In genomic region chr6:107310362-107310761, GRCh38 we compare ENCODE assay signal across 28 cellular contexts.
"Had no signal": no experiment of that assay in that cellular context is flagged by ENCODE, and none has a peak within 500 bp of the region (broad histone marks: within the 10 kb centered on the region; RNA-seq: fewer than 3 reads in every experiment).

No MANE protein-coding gene starts in this region.

- H3K27me3 Mint-ChIP-seq: natural killer cell treated with Interleukin-12 subunit alpha and Interleukin-12 subunit beta and Interleukin-15 and Interleukin-18, amount 100 ng/mL, for 72 hours; progenitor cell of endocrine pancreas; stimulated activated naive B cell treated with anti-CD40 and anti-IgM and Interleukin-4, amounts not matched to agents 10 μg/mL and 1 μg/mL and 100 μg/mL, for 72 hours; stimulated activated naive CD8-positive, alpha-beta T cell treated with anti-CD3 and anti-CD28 coated beads, Interleukin-15, Interleukin-2, amounts not matched to agents 100 ng/mL and 50 ng/mL, for 24 hours had no signal

- H3K27ac ChIP-seq: ovary, parathyroid adenoma, psoas muscle, right lobe of liver, sigmoid colon, stomach, thoracic aorta, thyroid gland, tibial nerve, upper lobe of left lung, vagina had no signal

- H3K4me3 ChIP-seq: ovary, psoas muscle, right lobe of liver, sigmoid colon, stomach, thoracic aorta, thyroid gland, tibial nerve, upper lobe of left lung, vagina had no signal

- H2AFZ ChIP-seq: parathyroid adenoma had no signal

- H3K4me1 ChIP-seq: parathyroid adenoma, psoas muscle, vagina had no signal

- H3K27me3 ChIP-seq: ovary, right lobe of liver, sigmoid colon, stomach, thyroid gland, tibial nerve, upper lobe of left lung, vagina had no signal

- H3K36me3 ChIP-seq: ovary, right lobe of liver, sigmoid colon, stomach, thoracic aorta, thyroid gland, tibial nerve, upper lobe of left lung, vagina had no signal

- ATAC-seq: natural killer cell treated with Interleukin-12 subunit alpha and Interleukin-12 subunit beta and Interleukin-15 and Interleukin-18, amount 100 ng/mL, for 72 hours; psoas muscle; right cardiac atrium; right lobe of liver; stimulated activated effector memory CD8-positive, alpha-beta T cell treated with anti-CD3 and anti-CD28 coated beads, Interleukin-12 subunit alpha, Interleukin-12 subunit beta, amount 100 ng/mL, for 72 hours; stimulated activated naive B cell treated with anti-CD40 and anti-IgM and Interleukin-4, amounts not matched to agents 10 μg/mL and 1 μg/mL and 100 μg/mL, for 72 hours had no signal

- H3K9me3 ChIP-seq: ovary, psoas muscle, right lobe of liver, sigmoid colon, stomach, thoracic aorta, thyroid gland, tibial nerve, upper lobe of left lung, vagina had no signal

- H3K9me3 Mint-ChIP-seq: natural killer cell treated with Interleukin-12 subunit alpha and Interleukin-12 subunit beta and Interleukin-15 and Interleukin-18, amount 100 ng/mL, for 72 hours; nephron progenitor cell; stimulated activated effector memory CD8-positive, alpha-beta T cell treated with anti-CD3 and anti-CD28 coated beads, Interleukin-12 subunit alpha, Interleukin-12 subunit beta, amount 100 ng/mL, for 72 hours; stimulated activated naive B cell treated with anti-CD40 and anti-IgM and Interleukin-4, amounts not matched to agents 10 μg/mL and 1 μg/mL and 100 μg/mL, for 72 hours; stimulated activated naive CD8-positive, alpha-beta T cell treated with anti-CD3 and anti-CD28 coated beads, Interleukin-15, Interleukin-2, amounts not matched to agents 100 ng/mL and 50 ng/mL, for 24 hours had no signal

- H3K9ac ChIP-seq: parathyroid adenoma had no signal

- H3K4me1 Mint-ChIP-seq: stimulated activated effector memory CD8-positive, alpha-beta T cell treated with anti-CD3 and anti-CD28 coated beads, Interleukin-12 subunit alpha, Interleukin-12 subunit beta, amount 100 ng/mL, for 72 hours had no signal

- DNase-seq: nephron progenitor cell; occipital lobe; ovary; posterior cingulate gyrus; psoas muscle; right cardiac atrium; right lobe of liver; sigmoid colon; small intestine; stimulated activated CD4-positive, alpha-beta T cell treated with anti-CD3 and anti-CD28 coated beads, Interleukin-15, amount 100 ng/mL, for 24 hours; stimulated activated CD4-positive, alpha-beta T cell treated with anti-CD3 and anti-CD28 coated beads, Interleukin-2, amount 100 ng/mL, for 24 hours; stimulated activated CD4-positive, alpha-beta T cell treated with anti-CD3 and anti-CD28 coated beads, Interleukin-2, amount 100 ng/mL, for 48 hours; stimulated activated CD4-positive, alpha-beta T cell treated with anti-CD3 and anti-CD28 coated beads, Interleukin-4, amount 100 ng/mL, for 24 hours; stimulated activated naive B cell treated with anti-CD40 and anti-IgM and Interleukin-4, amounts not matched to agents 10 μg/mL and 1 μg/mL and 100 μg/mL, for 72 hours; stimulated activated naive CD4-positive, alpha-beta T cell treated with Interleukin-2 at 50 U/mL for 16 hours; stomach; thyroid gland; trophoblast cell; upper lobe of left lung had no signal

- H3K4me3 Mint-ChIP-seq: natural killer cell treated with Interleukin-12 subunit alpha and Interleukin-12 subunit beta and Interleukin-15 and Interleukin-18, amount 100 ng/mL, for 72 hours; nephron progenitor cell; neural crest cell; stimulated activated effector memory CD8-positive, alpha-beta T cell treated with anti-CD3 and anti-CD28 coated beads, Interleukin-12 subunit alpha, Interleukin-12 subunit beta, amount 100 ng/mL, for 72 hours; stimulated activated naive B cell treated with anti-CD40 and anti-IgM and Interleukin-4, amounts not matched to agents 10 μg/mL and 1 μg/mL and 100 μg/mL, for 72 hours; stimulated activated naive CD8-positive, alpha-beta T cell treated with anti-CD3 and anti-CD28 coated beads, Interleukin-15, Interleukin-2, amounts not matched to agents 100 ng/mL and 50 ng/mL, for 24 hours had no signal

- H3K36me3 Mint-ChIP-seq: natural killer cell treated with Interleukin-12 subunit alpha and Interleukin-12 subunit beta and Interleukin-15 and Interleukin-18, amount 100 ng/mL, for 72 hours; stimulated activated effector memory CD8-positive, alpha-beta T cell treated with anti-CD3 and anti-CD28 coated beads, Interleukin-12 subunit alpha, Interleukin-12 subunit beta, amount 100 ng/mL, for 72 hours had no signal

- H3K27ac Mint-ChIP-seq: nephron progenitor cell; progenitor cell of endocrine pancreas; stimulated activated effector memory CD8-positive, alpha-beta T cell treated with anti-CD3 and anti-CD28 coated beads, Interleukin-12 subunit alpha, Interleukin-12 subunit beta, amount 100 ng/mL, for 72 hours; stimulated activated naive B cell treated with anti-CD40 and anti-IgM and Interleukin-4, amounts not matched to agents 10 μg/mL and 1 μg/mL and 100 μg/mL, for 72 hours; stimulated activated naive CD8-positive, alpha-beta T cell treated with anti-CD3 and anti-CD28 coated beads, Interleukin-15, Interleukin-2, amounts not matched to agents 100 ng/mL and 50 ng/mL, for 24 hours had no signal
